In the genomic region with DNA sequence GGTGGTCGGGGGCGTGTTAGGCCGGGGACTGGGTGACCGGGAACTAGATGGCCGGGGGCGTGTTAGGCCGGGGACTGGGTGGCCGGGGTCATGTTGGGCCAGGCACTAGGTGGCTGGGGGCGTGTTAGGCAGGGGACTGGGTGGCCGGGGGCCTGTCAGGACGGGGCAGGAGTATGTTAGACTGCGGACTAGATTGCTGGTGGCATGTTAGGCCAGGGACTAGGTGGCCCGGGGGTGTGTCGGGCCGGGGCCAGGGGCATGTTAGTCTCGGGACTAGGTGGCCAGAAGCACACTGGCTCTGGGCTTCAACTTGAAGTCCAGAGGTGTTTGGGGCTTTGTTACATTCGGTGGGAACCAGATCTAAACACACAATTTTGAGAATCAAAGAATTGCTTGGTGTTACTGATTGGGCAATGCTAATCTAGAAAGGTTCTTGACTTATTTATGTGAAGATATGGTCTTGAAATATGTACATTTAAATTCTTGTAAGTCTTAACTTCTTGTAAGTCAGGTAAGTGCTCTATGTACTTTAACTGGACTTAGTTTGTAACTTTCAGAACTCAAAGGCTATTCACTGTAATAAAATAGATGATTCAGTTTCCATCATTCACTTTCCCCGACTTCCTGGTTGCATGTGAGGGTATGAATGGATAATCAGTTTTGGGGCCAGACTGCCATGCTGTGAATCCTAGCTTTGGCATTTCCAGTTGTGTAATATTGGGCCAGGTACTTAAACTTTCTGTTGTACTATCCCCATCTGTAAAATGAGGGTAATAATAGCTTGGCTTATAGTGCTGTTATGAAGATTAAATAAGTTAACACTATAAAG, we compare ENCODE assay signal across 8 cellular contexts. TPM values are rescaled to one million over a fixed set of nuclear protein-coding genes. Genes with fewer than 3 reads are reported as not detected.
DNase-seq lines count a peak whose midpoint lies in the region; ATAC-seq and TF ChIP-seq lines count a peak whose summit lies in the region.

No MANE protein-coding gene starts in this region.

- no peak for ATAC-seq in HG03571 (IDR thresholded peaks at IDR 0.05; ENCODE audit: unreplicated experiment)

- peaks cover 3% of the 10 kb centered on the region for H3K36me3 Mint-ChIP-seq in osteocyte (ENCODE audit: unreplicated experiment)

- no peaks in the 10 kb centered on the region for H3K9me3 Mint-ChIP-seq in osteocyte (ENCODE audit: unreplicated experiment)

- POLR2A ChIA-PET in AG04449 (lab: Yijun Ruan, JAX) = no interaction called here

- H3K4me3 ChIP-seq in AG04449 (ENCODE audit: low read depth, low read length) (peak overlapping the region; percentile 82), GM23248 (peak overlapping the region; percentile 86), SU-DHL-6 (ENCODE audit: insufficient read depth, low read length, poor library complexity, severe bottlenecking) (peak overlapping the region; percentile 77), fibroblast of mammary gland (ENCODE audit: control insufficient read depth, low read depth, low read length) (peak overlapping the region; percentile 75)

- H3K9ac ChIP-seq in GM23248 = peak overlapping the region; percentile 79
- H3K9ac ChIP-seq in SU-DHL-6 (ENCODE audit: low read length) = peak overlapping the region; percentile 72

- H3K27me3 Mint-ChIP-seq in osteocyte (ENCODE audit: unreplicated experiment) = peaks cover 26% of the 10 kb centered on the region

- no peak for TF ChIP-seq CTCF in AG04449 (IDR thresholded peaks at IDR 0.05; ENCODE audit: insufficient read depth, low read length, missing control alignments)
- no peak for TF ChIP-seq CTCF in SU-DHL-6 (IDR thresholded peaks at IDR 0.05; ENCODE audit: insufficient read depth, low read length, poor library complexity, severe bottlenecking)
- no peak for TF ChIP-seq CTCF in fibroblast of mammary gland (conservative IDR thresholded peaks at IDR 0.05; ENCODE audit: control insufficient read depth, insufficient read depth, low read depth, low read length)
- TF ChIP-seq CTCF in osteocyte (IDR thresholded peaks at IDR 0.05) = no peak

- H2AFZ ChIP-seq in GM23248 (peak overlapping the region; percentile 72), SU-DHL-6 (ENCODE audit: low read depth, low read length, severe bottlenecking) (peak overlapping the region; percentile 94)

- H3K4me3 Mint-ChIP-seq in osteocyte (ENCODE audit: unreplicated experiment) = peak overlapping the region; percentile 83

- peak overlapping the region; percentile 22 for H3K27ac ChIP-seq in GM23248
- H3K27ac ChIP-seq in SU-DHL-6 (ENCODE audit: low read depth, low read length) = no peak overlapping the region

- in situ Hi-C loops in GM23248 (cut with MboI) = no loop called here

- H3K79me2 ChIP-seq in GM23248 (ENCODE audit: insufficient read depth) (peaks cover 49% of the 10 kb centered on the region), SU-DHL-6 (ENCODE audit: insufficient read depth, low read length) (no peaks in the 10 kb centered on the region)

- H4K20me1 ChIP-seq in GM23248 (ENCODE audit: insufficient read depth) (no peaks in the 10 kb centered on the region; the same call in 1 of the 2 replicates), SU-DHL-6 (ENCODE audit: low read depth, low read length) (no peaks in the 10 kb centered on the region)

- H3K36me3 ChIP-seq in GM23248 (ENCODE audit: low read depth) (no peaks in the 10 kb centered on the region), SU-DHL-6 (ENCODE audit: low read length) (no peaks in the 10 kb centered on the region; the same call in 1 of the 2 replicates)

- H3K9me2 ChIP-seq in GM23248 (ENCODE audit: insufficient read depth) (no peaks in the 10 kb centered on the region), SU-DHL-6 (replicated peaks; ENCODE audit: insufficient read depth, low read length) (no peaks in the 10 kb centered on the region)

- H3K27me3 ChIP-seq in GM23248 (replicated peaks; ENCODE audit: insufficient read depth) (no peaks in the 10 kb centered on the region), SU-DHL-6 (ENCODE audit: low read length) (no peaks in the 10 kb centered on the region)

- H3K4me1 ChIP-seq in GM23248 (ENCODE audit: insufficient read depth) = no peaks in the 10 kb centered on the region; the same call in 1 of the 2 replicates

- H3K9me3 ChIP-seq in GM23248 (ENCODE audit: low read depth) = no peaks in the 10 kb centered on the region
- no peaks in the 10 kb centered on the region for H3K9me3 ChIP-seq in SU-DHL-6 (ENCODE audit: insufficient read depth, low read length)

- CTCF ChIA-PET in AG04449 (lab: Yijun Ruan, JAX) = interaction anchor here (0.8 to 1.9 kb wide), 6 partner anchors 10 to 444 kb away, joined by 3 to 11 read pairs (median 5); no protein-coding TSS in a partner anchor

- peak overlapping the region; percentile 83 for H3K4me2 ChIP-seq in GM23248 (ENCODE audit: unreplicated experiment)
- H3K4me2 ChIP-seq in SU-DHL-6 (ENCODE audit: low read depth, low read length, poor library complexity, severe bottlenecking) = peak overlapping the region; percentile 82

- H3F3A ChIP-seq in GM23248 (ENCODE audit: insufficient read depth) (peaks cover 8% of the 10 kb centered on the region; the same call in 1 of the 2 replicates), SU-DHL-6 (ENCODE audit: insufficient read depth) (no peaks in the 10 kb centered on the region)

- no peak for DNase-seq in AG04449 (ENCODE audit: low read depth, low spot score)
- peak; percentile 77 for DNase-seq in GM23248
- DNase-seq in fibroblast of mammary gland (ENCODE audit: low read depth) = peak; percentile 41
- DNase-seq in osteocyte (ENCODE audit: extremely low spot score, unreplicated experiment) = no peak
- no peak for DNase-seq in NCI-H146 (lab: John Stamatoyannopoulos, UW)
- no peak for DNase-seq in SKM-1 treated with dmso at 0.1 percent for 144 hours (lab: John Stamatoyannopoulos, UW; ENCODE audit: unreplicated experiment)

- peaks cover 16% of the 10 kb centered on the region for H3K4me1 Mint-ChIP-seq in osteocyte (ENCODE audit: unreplicated experiment)

- peak overlapping the region; percentile 18 for H3K27ac Mint-ChIP-seq in osteocyte (ENCODE audit: unreplicated experiment)

- WGBS in GM23248 (ENCODE audit: low coverage in 1 of 2, low lambda C conversion rate in 2 of 2, missing lambda C conversion rate in 2 of 2), 2 experiments = 2 to 5% methylated on average over 7 to 18 of the region's 18 CpGs

RNA-seq across cellular contexts. Expression of a gene that starts 1.1 kb away (rescaled TPM):
- total RNA-seq in GM23248 (2014; rRNA removed; shearing (Covaris generic)) = 127 and 209 TPM in 2 replicates
- polyA plus RNA-seq in GM23248 (2016; fragmentation: Nextera tagmentation; extraction: Ambion mirVana) = 99.8 and 104 TPM in 2 replicates
- 99.1 and 102 TPM in 2 replicates for total RNA-seq in osteocyte

RNA-seq across cellular contexts. Expression of a gene that starts 30.5 kb away (rescaled TPM):
- total RNA-seq in GM23248 (2014; rRNA removed; shearing (Covaris generic)) = 10.0 and 13.3 TPM in 2 replicates
- 10.3 and 13.7 TPM in 2 replicates for polyA plus RNA-seq in GM23248 (2016; fragmentation: Nextera tagmentation; extraction: Ambion mirVana)
- total RNA-seq in osteocyte = 4.3 and 4.5 TPM in 2 replicates

RNA-seq across cellular contexts. Expression of a gene that starts 48.8 kb away (rescaled TPM):
- total RNA-seq in GM23248 (2014; rRNA removed; shearing (Covaris generic)) = not detected in 2 replicates
- polyA plus RNA-seq in GM23248 (2016; fragmentation: Nextera tagmentation; extraction: Ambion mirVana) = not detected in 2 replicates
- total RNA-seq in osteocyte = not detected in 2 replicates

Comparison
In these comparisons a context has a peak if more than half of its experiments do, and no peak if none do; other contexts are left out.
1. DNase-seq: peak in GM23248 (single experiment) and fibroblast of mammary gland (single experiment); none in AG04449 (single experiment), osteocyte (single experiment), NCI-H146 (single experiment) and SKM-1 treated with dmso at 0.1 percent for 144 hours (single experiment).
2. Peak in every context shown above with its lines, with median percentiles within 50 percentile points of each other: H3K4me3 ChIP-seq.